In genomic region chr5:32534056-32534455, GRCh38 we compare ENCODE assay signal across 1 cellular context.
TF ChIP-seq lines count a peak whose summit lies in the region.

No MANE protein-coding gene starts in this region.

TF ChIP-seq in GM12878, 131 proteins besides CTCF, POLR2A, EP300 and RAD21:
- TF ChIP-seq CREB1 (IDR thresholded peaks at IDR 0.05; ENCODE audit: low read depth), result no peak
- TF ChIP-seq TARDBP (IDR thresholded peaks at IDR 0.05; ENCODE audit: borderline replicate concordance), result no peak
- no peak for TF ChIP-seq SREBF2 (IDR thresholded peaks at IDR 0.05; ENCODE audit: low read length)
- no peak for TF ChIP-seq PAX8 (IDR thresholded peaks at IDR 0.05)
- TF ChIP-seq, protein P1, sequence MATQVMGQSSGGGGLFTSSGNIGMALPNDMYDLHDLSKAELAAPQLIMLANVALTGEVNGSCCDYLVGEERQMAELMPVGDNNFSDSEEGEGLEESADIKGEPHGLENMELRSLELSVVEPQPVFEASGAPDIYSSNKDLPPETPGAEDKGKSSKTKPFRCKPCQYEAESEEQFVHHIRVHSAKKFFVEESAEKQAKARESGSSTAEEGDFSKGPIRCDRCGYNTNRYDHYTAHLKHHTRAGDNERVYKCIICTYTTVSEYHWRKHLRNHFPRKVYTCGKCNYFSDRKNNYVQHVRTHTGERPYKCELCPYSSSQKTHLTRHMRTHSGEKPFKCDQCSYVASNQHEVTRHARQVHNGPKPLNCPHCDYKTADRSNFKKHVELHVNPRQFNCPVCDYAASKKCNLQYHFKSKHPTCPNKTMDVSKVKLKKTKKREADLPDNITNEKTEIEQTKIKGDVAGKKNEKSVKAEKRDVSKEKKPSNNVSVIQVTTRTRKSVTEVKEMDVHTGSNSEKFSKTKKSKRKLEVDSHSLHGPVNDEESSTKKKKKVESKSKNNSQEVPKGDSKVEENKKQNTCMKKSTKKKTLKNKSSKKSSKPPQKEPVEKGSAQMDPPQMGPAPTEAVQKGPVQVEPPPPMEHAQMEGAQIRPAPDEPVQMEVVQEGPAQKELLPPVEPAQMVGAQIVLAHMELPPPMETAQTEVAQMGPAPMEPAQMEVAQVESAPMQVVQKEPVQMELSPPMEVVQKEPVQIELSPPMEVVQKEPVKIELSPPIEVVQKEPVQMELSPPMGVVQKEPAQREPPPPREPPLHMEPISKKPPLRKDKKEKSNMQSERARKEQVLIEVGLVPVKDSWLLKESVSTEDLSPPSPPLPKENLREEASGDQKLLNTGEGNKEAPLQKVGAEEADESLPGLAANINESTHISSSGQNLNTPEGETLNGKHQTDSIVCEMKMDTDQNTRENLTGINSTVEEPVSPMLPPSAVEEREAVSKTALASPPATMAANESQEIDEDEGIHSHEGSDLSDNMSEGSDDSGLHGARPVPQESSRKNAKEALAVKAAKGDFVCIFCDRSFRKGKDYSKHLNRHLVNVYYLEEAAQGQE (IDR thresholded peaks at IDR 0.05; ENCODE audit: low read depth, low read length), result no peak
- TF ChIP-seq YY1 (IDR thresholded peaks at IDR 0.05; ENCODE audit: low read depth, low read length), result no peak
- no peak for TF ChIP-seq LARP7 (IDR thresholded peaks at IDR 0.05)
- no peak for TF ChIP-seq CBX3 (IDR thresholded peaks at IDR 0.05; ENCODE audit: borderline replicate concordance, low read depth)
- TF ChIP-seq, protein P2, sequence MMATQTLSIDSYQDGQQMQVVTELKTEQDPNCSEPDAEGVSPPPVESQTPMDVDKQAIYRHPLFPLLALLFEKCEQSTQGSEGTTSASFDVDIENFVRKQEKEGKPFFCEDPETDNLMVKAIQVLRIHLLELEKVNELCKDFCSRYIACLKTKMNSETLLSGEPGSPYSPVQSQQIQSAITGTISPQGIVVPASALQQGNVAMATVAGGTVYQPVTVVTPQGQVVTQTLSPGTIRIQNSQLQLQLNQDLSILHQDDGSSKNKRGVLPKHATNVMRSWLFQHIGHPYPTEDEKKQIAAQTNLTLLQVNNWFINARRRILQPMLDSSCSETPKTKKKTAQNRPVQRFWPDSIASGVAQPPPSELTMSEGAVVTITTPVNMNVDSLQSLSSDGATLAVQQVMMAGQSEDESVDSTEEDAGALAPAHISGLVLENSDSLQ (IDR thresholded peaks at IDR 0.05), result no peak
- no peak for TF ChIP-seq USF2 (IDR thresholded peaks at IDR 0.05; ENCODE audit: borderline replicate concordance, low read depth, low read length)
- TF ChIP-seq SIN3A (IDR thresholded peaks at IDR 0.05; ENCODE audit: low read depth, low read length), result no peak
